Comparison of ENCODE assay signal across 8 cellular contexts in genomic region chr13:27920677-27921420, GRCh38. TPM values are rescaled to one million over a fixed set of nuclear protein-coding genes. Genes with fewer than 3 reads are reported as not detected.
DNase-seq lines count a peak whose midpoint lies in the region; ATAC-seq and TF ChIP-seq lines count a peak whose summit lies in the region.

No MANE protein-coding gene starts in this region.

- H3K4ac ChIP-seq in IMR-90 (ENCODE audit: low read depth, low read length): no peak overlapping the region
- no peak overlapping the region for H3K4ac ChIP-seq in mesendoderm (ENCODE audit: low read depth, low read length)

- peak overlapping the region; percentile 68 for H2AFZ ChIP-seq in IMR-90 (replicated peaks; ENCODE audit: low read length, poor library complexity)

- H3K27ac ChIP-seq in IMR-90 (ENCODE audit: insufficient read depth, low read length) (no peak overlapping the region), mesendoderm (ENCODE audit: low read depth, low read length) (no peak overlapping the region)

- H2BK5ac ChIP-seq in IMR-90 (ENCODE audit: low read depth, low read length, poor library complexity, severe bottlenecking) (no peak overlapping the region), mesendoderm (ENCODE audit: low read length) (no peak overlapping the region)

- H2BK120ac ChIP-seq in IMR-90 (ENCODE audit: low read depth, low read length) (no peak overlapping the region), mesendoderm (ENCODE audit: low read depth, low read length) (no peak overlapping the region)

- H4K5ac ChIP-seq in IMR-90 (ENCODE audit: low read depth, low read length) (no peak overlapping the region), mesendoderm (ENCODE audit: low read length) (no peak overlapping the region)

- H3K9me3 Mint-ChIP-seq in CD14-positive monocyte (peaks cover 0 to 32% (median 15%) of the 10 kb centered on the region in 7 donors), brain (peaks cover 0 to 9% (median 0%) of the 10 kb centered on the region in 5 experiments)

- H3K9me3 ChIP-seq in IMR-90 (ENCODE audit: control insufficient read depth, insufficient read depth, low read length): peaks cover 9% of the 10 kb centered on the region

- BruUV-seq in IMR-90 (replicated peaks; lab: Mats Ljungman, UMichigan): no TSS peak

- H3K56ac ChIP-seq in IMR-90 (ENCODE audit: extremely low read depth, insufficient read depth, low read length) (no peak overlapping the region), mesendoderm (ENCODE audit: low read length) (no peak overlapping the region)

- dilution Hi-C loops in IMR-90 (cut with HindIII; ENCODE audit: low sequenced_read_pairs, unreplicated experiment): no loop called here

- H3K9ac ChIP-seq in IMR-90 (ENCODE audit: low read depth, low read length) (no peak overlapping the region), mesendoderm (ENCODE audit: low read length) (no peak overlapping the region)

- DNase-seq in CD14-positive monocyte (ENCODE audit: low spot score) (no peak), IMR-90 (peak; percentile 6), mesendoderm (peak; percentile 53), NCI-H187 treated with DMSO at 0.1 percent for 48 hours (lab: John Stamatoyannopoulos, UW) (no peak)

- no peaks in the 10 kb centered on the region for H3K9me1 ChIP-seq in IMR-90 (ENCODE audit: insufficient read depth, low read length)

- H3K27me3 Mint-ChIP-seq in CD14-positive monocyte (ENCODE audit: low read depth in 3 of 3) (peaks cover 93 to 99% (median 95%) of the 10 kb centered on the region in 3 donors), brain (peaks cover 99% of the 10 kb centered on the region)

- H3K18ac ChIP-seq in IMR-90 (ENCODE audit: low read depth, low read length): no peak overlapping the region
- no peak overlapping the region for H3K18ac ChIP-seq in mesendoderm (ENCODE audit: low read length)

- H2AK5ac ChIP-seq in IMR-90 (ENCODE audit: low read depth, low read length) (no peak overlapping the region), mesendoderm (ENCODE audit: low read length) (no peak overlapping the region)

- H3K27me3 ChIP-seq in IMR-90 (ENCODE audit: control insufficient read depth, insufficient read depth, low read length) (peaks cover 92% of the 10 kb centered on the region), mesendoderm (ENCODE audit: insufficient read depth, low read length, poor library complexity) (peaks cover 89% of the 10 kb centered on the region)

- POLR2A ChIA-PET in IMR-90 (lab: Charles Lee; ENCODE audit: unreplicated experiment): interaction anchor here (0.7 kb wide), 1 partner anchor 591 kb away, joined by 3 read pairs; no protein-coding TSS in a partner anchor

- no peak overlapping the region for H2BK20ac ChIP-seq in IMR-90 (ENCODE audit: low read depth, low read length)

- H3K79me1 ChIP-seq in IMR-90 (ENCODE audit: low read depth in 1 of 2, low read length in 2 of 2) (no peaks in the 10 kb centered on the region), mesendoderm (ENCODE audit: low read length) (no peaks in the 10 kb centered on the region)

- H3K36me3 ChIP-seq in IMR-90 (ENCODE audit: control insufficient read depth, insufficient read depth, low read length) (no peaks in the 10 kb centered on the region), mesendoderm (ENCODE audit: control insufficient read depth, insufficient read depth, low read length) (no peaks in the 10 kb centered on the region)

- H4K8ac ChIP-seq in IMR-90 (ENCODE audit: low read depth in 2 of 2, low read length in 2 of 2): no peak overlapping the region
- H4K8ac ChIP-seq in mesendoderm (ENCODE audit: low read depth, low read length): no peak overlapping the region

- ATAC-seq in IMR-90 (ENCODE audit: low read depth): peak; percentile 63
- no peak for ATAC-seq in GM21423 (IDR thresholded peaks at IDR 0.05; ENCODE audit: unreplicated experiment)
- ATAC-seq in HG02763 (IDR thresholded peaks at IDR 0.05; ENCODE audit: unreplicated experiment): no peak
- ATAC-seq in HG03460 (IDR thresholded peaks at IDR 0.05; ENCODE audit: unreplicated experiment): no peak

- H3K23ac ChIP-seq in IMR-90 (ENCODE audit: low read depth, low read length) (no peak overlapping the region), mesendoderm (ENCODE audit: low read length) (no peak overlapping the region)

- H3K4me1 Mint-ChIP-seq in CD14-positive monocyte (peaks cover 26% of the 10 kb centered on the region), brain (peaks cover 41% of the 10 kb centered on the region)

- no peak overlapping the region for H4K91ac ChIP-seq in IMR-90 (ENCODE audit: insufficient read depth, low read depth, low read length)

- CTCF ChIA-PET in IMR-90 (lab: Yijun Ruan, JAX): interaction anchor here (0.6 to 0.9 kb wide), 2 partner anchors 12 to 227 kb away, joined by 3 read pairs; no protein-coding TSS in a partner anchor

- no peak overlapping the region for H3K14ac ChIP-seq in IMR-90 (replicated peaks; ENCODE audit: low read depth, low read length)

- in situ Hi-C loops in IMR-90 (cut with MboI; ENCODE audit: low sequenced_read_pairs): no loop called here

- H3K79me2 ChIP-seq in mesendoderm (ENCODE audit: control insufficient read depth, insufficient read depth, low read length): no peaks in the 10 kb centered on the region

- H3K4me2 ChIP-seq in IMR-90 (ENCODE audit: low read depth, low read length) (peak overlapping the region; percentile 75), mesendoderm (ENCODE audit: low read length) (peak overlapping the region; percentile 40)

- H4K20me1 ChIP-seq in IMR-90 (ENCODE audit: insufficient read depth, low read length): no peaks in the 10 kb centered on the region

- H2AK9ac ChIP-seq in IMR-90 (replicated peaks; ENCODE audit: low read depth, low read length, poor library complexity): no peak overlapping the region

- H3K4me1 ChIP-seq in IMR-90 (ENCODE audit: control insufficient read depth, insufficient read depth, low read length): peaks cover 3% of the 10 kb centered on the region; the same call in 1 of the 2 replicates
- peaks cover 2% of the 10 kb centered on the region for H3K4me1 ChIP-seq in mesendoderm (ENCODE audit: control insufficient read depth, low read depth, low read length)

- H2BK15ac ChIP-seq in IMR-90 (ENCODE audit: low read depth, low read length): no peak overlapping the region
- no peak overlapping the region for H2BK15ac ChIP-seq in mesendoderm (replicated peaks; ENCODE audit: low read depth)

- peak overlapping the region; percentile 9; the same call in 1 of the 2 replicates for H3K4me3 ChIP-seq in IMR-90 (ENCODE audit: insufficient read depth, low read depth, low read length)
- no peak overlapping the region for H3K4me3 ChIP-seq in mesendoderm (ENCODE audit: low read length)

- TF ChIP-seq RAD21 in IMR-90 (IDR thresholded peaks at IDR 0.05; ENCODE audit: low read length): no peak

- H3K27ac Mint-ChIP-seq in CD14-positive monocyte (no peak overlapping the region), brain (peak overlapping the region in 1 of 5 experiments; percentile 5)

- peak overlapping the region; percentile 65 to 88 for H3K4me3 Mint-ChIP-seq in CD14-positive monocyte
- H3K4me3 Mint-ChIP-seq in brain: peak overlapping the region; percentile 78 to 84 (median 80)

- no peak for TF ChIP-seq CTCF in CD14-positive monocyte (IDR thresholded peaks at IDR 0.05)
- TF ChIP-seq CTCF in IMR-90 (conservative IDR thresholded peaks at IDR 0.05; ENCODE audit: low read depth, low read length): no peak
- no peak for TF ChIP-seq CTCF in brain (conservative IDR thresholded peaks at IDR 0.05)

- H3K36me3 Mint-ChIP-seq in CD14-positive monocyte (peaks cover 4 to 7% of the 10 kb centered on the region in 2 donors), brain (no peaks in the 10 kb centered on the region)

- no CpG with 5 or more reads among the region's 40 CpGs for WGBS in IMR-90 (ENCODE audit: extremely low coverage in 2 of 2, insufficient read length in 1 of 2), 2 experiments
- WGBS in mesendoderm (ENCODE audit: extremely low coverage, insufficient coverage, low lambda C conversion rate): no CpG with 5 or more reads among the region's 40 CpGs

- intact Hi-C loops in CD14-positive monocyte (cut with micrococcal nuclease): no loop called here
- intact Hi-C loops in IMR-90 (cut with micrococcal nuclease): no loop called here

- no peak for TF ChIP-seq POLR2A in IMR-90 (IDR thresholded peaks at IDR 0.05; ENCODE audit: low read depth, low read length)

TF ChIP-seq in IMR-90, 13 proteins besides CTCF, POLR2A, EP300 and RAD21:
- TF ChIP-seq CEBPB (IDR thresholded peaks at IDR 0.05; ENCODE audit: low read depth, low read length) (no peak), RCOR1 (IDR thresholded peaks at IDR 0.05; ENCODE audit: insufficient replicate concordance, low read length) (no peak), MXI1 (IDR thresholded peaks at IDR 0.05; ENCODE audit: borderline replicate concordance, low read depth, low read length) (no peak), SMC3 (IDR thresholded peaks at IDR 0.05; ENCODE audit: low read depth, low read length) (no peak), NFE2L2 (IDR thresholded peaks at IDR 0.05; ENCODE audit: low read depth, low read length) (no peak)
- TF ChIP-seq, protein P1, sequence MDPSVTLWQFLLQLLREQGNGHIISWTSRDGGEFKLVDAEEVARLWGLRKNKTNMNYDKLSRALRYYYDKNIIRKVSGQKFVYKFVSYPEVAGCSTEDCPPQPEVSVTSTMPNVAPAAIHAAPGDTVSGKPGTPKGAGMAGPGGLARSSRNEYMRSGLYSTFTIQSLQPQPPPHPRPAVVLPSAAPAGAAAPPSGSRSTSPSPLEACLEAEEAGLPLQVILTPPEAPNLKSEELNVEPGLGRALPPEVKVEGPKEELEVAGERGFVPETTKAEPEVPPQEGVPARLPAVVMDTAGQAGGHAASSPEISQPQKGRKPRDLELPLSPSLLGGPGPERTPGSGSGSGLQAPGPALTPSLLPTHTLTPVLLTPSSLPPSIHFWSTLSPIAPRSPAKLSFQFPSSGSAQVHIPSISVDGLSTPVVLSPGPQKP (IDR thresholded peaks at IDR 0.05; ENCODE audit: borderline replicate concordance, low read depth, low read length): no peak

RNA-seq across cellular contexts. Expression of gene PDX1, which starts 1.0 kb away (rescaled TPM):
- polyA plus RNA-seq in CD14-positive monocyte (not detected), IMR-90 (2012; rRNA removed) (not detected in 2 replicates), brain (ENCODE audit: insufficient read depth, low read depth, low replicate concordance) (not detected)
- total RNA-seq in IMR-90 (2012; rRNA removed): not detected in 2 replicates
- polyA plus RNA-seq in IMR-90 (2012; cell fraction: cytosol; rRNA removed): not detected in 2 replicates
- polyA plus RNA-seq in IMR-90 (2012; cell fraction: nucleus; rRNA removed; ENCODE audit: low replicate concordance): not detected in 2 replicates
- polyA plus RNA-seq in mesendoderm (2013, experiment 1 of 2): not detected
- polyA plus RNA-seq in mesendoderm (2013, experiment 2 of 2): not detected

RNA-seq across cellular contexts. Expression of gene CDX2, which starts 48.3 kb away (rescaled TPM):
- not detected for polyA plus RNA-seq in CD14-positive monocyte
- total RNA-seq in IMR-90 (2012; rRNA removed): not detected in 2 replicates
- polyA plus RNA-seq in IMR-90 (2012; rRNA removed): not detected in 2 replicates
- not detected in 2 replicates for polyA plus RNA-seq in IMR-90 (2012; cell fraction: cytosol; rRNA removed)
- polyA plus RNA-seq in IMR-90 (2012; cell fraction: nucleus; rRNA removed; ENCODE audit: low replicate concordance): not detected in 2 replicates
- polyA plus RNA-seq in brain (ENCODE audit: insufficient read depth, low read depth, low replicate concordance): not detected
- polyA plus RNA-seq in mesendoderm (2013, experiment 1 of 2): 1.7 TPM
- polyA plus RNA-seq in mesendoderm (2013, experiment 2 of 2): 1.8 TPM

Comparison
In these comparisons a context has a peak if more than half of its experiments do, and no peak if none do; other contexts are left out.
1. DNase-seq: peak in IMR-90 (single experiment) and mesendoderm (single experiment); none in CD14-positive monocyte (single experiment) and NCI-H187 treated with DMSO at 0.1 percent for 48 hours (single experiment).